In genomic region chr4:1790005-1790404, GRCh38 we compare ENCODE assay signal across 27 cellular contexts. TPM values are rescaled to one million over a fixed set of nuclear protein-coding genes. Genes with fewer than 3 reads are reported as not detected.
"Had no signal": no experiment of that assay in that cellular context is flagged by ENCODE, and none has a peak within 500 bp of the region (broad histone marks: within the 10 kb centered on the region; RNA-seq: fewer than 3 reads in every experiment).

No MANE protein-coding gene starts in this region.

- FAIRE-seq: colon, islet of Langerhans had no signal

- H3K4me2 ChIP-seq: smooth muscle cell had no signal

- H3K9me3 Mint-ChIP-seq: activated CD4-positive, alpha-beta memory T cell treated with anti-CD3 and anti-CD28 coated beads, Interleukin-2, amount 10 ng/mL, durations not matched to agents 7 days and 5 days; activated CD4-positive, alpha-beta T cell treated with anti-CD3 and anti-CD28 coated beads, Interleukin-2, amount 10 ng/mL, durations not matched to agents 24 days and 14 days; activated naive CD8-positive, alpha-beta T cell treated with anti-CD3 and anti-CD28 coated beads, Interleukin-2, amount 50 U/mL, for 24 hours; memory B cell; nephron progenitor cell; stimulated activated memory B cell treated with anti-CD40 and anti-IgM and Interleukin-4, amounts not matched to agents 10 μg/mL and 1 μg/mL and 100 μg/mL, for 72 hours had no signal

- H3K4me3 Mint-ChIP-seq: activated CD4-positive, alpha-beta memory T cell treated with anti-CD3 and anti-CD28 coated beads, Interleukin-2, amount 10 ng/mL, durations not matched to agents 7 days and 5 days; activated CD4-positive, alpha-beta T cell treated with anti-CD3 and anti-CD28 coated beads, Interleukin-2, amount 10 ng/mL, durations not matched to agents 24 days and 14 days; activated naive CD8-positive, alpha-beta T cell treated with anti-CD3 and anti-CD28 coated beads, Interleukin-2, amount 50 U/mL, for 24 hours; stimulated activated memory B cell treated with anti-CD40 and anti-IgM and Interleukin-4, amounts not matched to agents 10 μg/mL and 1 μg/mL and 100 μg/mL, for 72 hours had no signal

- H3K9me3 ChIP-seq: body of pancreas, esophagus muscularis mucosa, gastroesophageal sphincter, sigmoid colon, testis, vagina had no signal

- H3K27me3 ChIP-seq: testis, vagina had no signal

- DNase-seq: activated CD4-positive, alpha-beta memory T cell treated with anti-CD3 and anti-CD28 coated beads, Interleukin-2, amount 10 ng/mL, durations not matched to agents 7 days and 5 days; activated CD4-positive, alpha-beta T cell treated with anti-CD3 and anti-CD28 coated beads, Interleukin-2, amount 10 ng/mL, durations not matched to agents 24 days and 14 days; activated effector memory CD4-positive, alpha-beta T cell treated with anti-CD3 and anti-CD28 coated beads, Interleukin-2, amount 50 U/mL, for 16 hours; activated naive CD4-positive, alpha-beta T cell treated with anti-CD3 and anti-CD28 coated beads, Interleukin-2, amount 50 U/mL, for 16 hours; activated naive CD8-positive, alpha-beta T cell treated with anti-CD3 and anti-CD28 coated beads, Interleukin-2, amount 50 U/mL, for 24 hours; anterior cingulate cortex; body of pancreas; caudate nucleus; effector memory CD4-positive, alpha-beta T cell; head of caudate nucleus; left cardiac atrium; nephron progenitor cell; occipital lobe; sigmoid colon; stimulated activated CD4-positive, alpha-beta T cell treated with anti-CD3 and anti-CD28 coated beads, Interleukin-15, amount 100 ng/mL, for 24 hours; T-helper 2 cell; testis; trophoblast cell had no signal

- H3K27ac Mint-ChIP-seq: activated CD4-positive, alpha-beta memory T cell treated with anti-CD3 and anti-CD28 coated beads, Interleukin-2, amount 10 ng/mL, durations not matched to agents 7 days and 5 days; activated CD4-positive, alpha-beta T cell treated with anti-CD3 and anti-CD28 coated beads, Interleukin-2, amount 10 ng/mL, durations not matched to agents 24 days and 14 days; activated naive CD8-positive, alpha-beta T cell treated with anti-CD3 and anti-CD28 coated beads, Interleukin-2, amount 50 U/mL, for 24 hours; memory B cell; nephron progenitor cell; stimulated activated memory B cell treated with anti-CD40 and anti-IgM and Interleukin-4, amounts not matched to agents 10 μg/mL and 1 μg/mL and 100 μg/mL, for 72 hours had no signal

- H3K27ac ChIP-seq: body of pancreas, esophagus muscularis mucosa, gastroesophageal sphincter, sigmoid colon, testis had no signal

- ATAC-seq: activated naive CD8-positive, alpha-beta T cell treated with anti-CD3 and anti-CD28 coated beads, Interleukin-2, amount 50 U/mL, for 24 hours; body of pancreas; gastroesophageal sphincter; left cardiac atrium; stimulated activated memory B cell treated with anti-CD40 and anti-IgM and Interleukin-4, amounts not matched to agents 10 μg/mL and 1 μg/mL and 100 μg/mL, for 72 hours had no signal

- H3K4me1 Mint-ChIP-seq: activated CD4-positive, alpha-beta memory T cell treated with anti-CD3 and anti-CD28 coated beads, Interleukin-2, amount 10 ng/mL, durations not matched to agents 7 days and 5 days; activated CD4-positive, alpha-beta T cell treated with anti-CD3 and anti-CD28 coated beads, Interleukin-2, amount 10 ng/mL, durations not matched to agents 24 days and 14 days; activated naive CD8-positive, alpha-beta T cell treated with anti-CD3 and anti-CD28 coated beads, Interleukin-2, amount 50 U/mL, for 24 hours; memory B cell; stimulated activated memory B cell treated with anti-CD40 and anti-IgM and Interleukin-4, amounts not matched to agents 10 μg/mL and 1 μg/mL and 100 μg/mL, for 72 hours had no signal

- H3K4me3 ChIP-seq: body of pancreas, esophagus muscularis mucosa, gastroesophageal sphincter, sigmoid colon, smooth muscle cell, testis, vagina had no signal

- H3K36me3 ChIP-seq: esophagus muscularis mucosa, gastroesophageal sphincter, sigmoid colon, vagina had no signal

- H3K36me3 Mint-ChIP-seq: memory B cell; stimulated activated memory B cell treated with anti-CD40 and anti-IgM and Interleukin-4, amounts not matched to agents 10 μg/mL and 1 μg/mL and 100 μg/mL, for 72 hours had no signal

RNA-seq across cellular contexts. Expression of gene FGFR3, which starts 3.1 kb away (rescaled TPM):
- total RNA-seq: myocyte had no signal
